ENCODE assay signal across 1 cellular context in genomic region chr15:74402337-74402839, GRCh38.
A peak's percentile ranks its signal among the peaks of the same experiment; 100 is the strongest.
TF ChIP-seq lines count a peak whose summit lies in the region.

No MANE protein-coding gene starts in this region.

TF ChIP-seq in GM12878, 131 proteins besides CTCF, POLR2A, EP300 and RAD21:
- TF ChIP-seq EGR1 (IDR thresholded peaks at IDR 0.05; ENCODE audit: borderline replicate concordance in 1 of 2, low read depth in 2 of 2, low read length in 2 of 2) (0 out of 3 replicates have a peak, but pooled peaks of 1 of the 2 experiments have one; percentile 10), MTA3 (IDR thresholded peaks at IDR 0.05; ENCODE audit: borderline replicate concordance, low read length) (no peak), TCF7 (IDR thresholded peaks at IDR 0.05; ENCODE audit: borderline replicate concordance) (no peak), ZNF384 (IDR thresholded peaks at IDR 0.05; ENCODE audit: borderline replicate concordance, low read depth, low read length) (no peak), TAF1 (IDR thresholded peaks at IDR 0.05; ENCODE audit: borderline replicate concordance, low read depth, low read length) (0 out of 2 replicates have a peak, but pooled peaks have one; percentile 18), YBX1 (IDR thresholded peaks at IDR 0.05) (no peak), NFIC (IDR thresholded peaks at IDR 0.05; ENCODE audit: low read depth, low read length) (no peak), ZNF622 (IDR thresholded peaks at IDR 0.05) (no peak), SKIL (IDR thresholded peaks at IDR 0.05; ENCODE audit: low read depth, poor library complexity, severe bottlenecking) (no peak), MLLT1 (IDR thresholded peaks at IDR 0.05) (no peak), PAX8 (IDR thresholded peaks at IDR 0.05) (no peak), HCFC1 (IDR thresholded peaks at IDR 0.05; ENCODE audit: low read length) (no peak), ASH2L (IDR thresholded peaks at IDR 0.05; ENCODE audit: borderline replicate concordance, low read depth) (no peak), ZNF24 (IDR thresholded peaks at IDR 0.05) (0 out of 2 replicates have a peak, but pooled peaks have one; percentile 14), NR2C2 (IDR thresholded peaks at IDR 0.05; ENCODE audit: borderline replicate concordance, control insufficient read depth, insufficient read length, low read depth) (no peak), HSF1 (IDR thresholded peaks at IDR 0.05; ENCODE audit: low read depth, low read length) (peak; percentile 66; the same call in 1 of the 2 replicates), ZSCAN29 (IDR thresholded peaks at IDR 0.05) (no peak), ZNF592 (IDR thresholded peaks at IDR 0.05) (no peak), BCL11A (IDR thresholded peaks at IDR 0.05; ENCODE audit: low read depth, low read length) (no peak), RFX5 (IDR thresholded peaks at IDR 0.05; ENCODE audit: low read depth, low read length) (no peak), BHLHE40 (IDR thresholded peaks at IDR 0.05; ENCODE audit: borderline replicate concordance in 1 of 2, low read depth in 2 of 2, low read length in 1 of 2) (0 out of 4 replicates have a peak, but pooled peaks of 1 of the 2 experiments have one; percentile 7), IKZF2 (IDR thresholded peaks at IDR 0.05) (no peak), ATF7 (IDR thresholded peaks at IDR 0.05; ENCODE audit: low read depth) (no peak), POU2F2 (IDR thresholded peaks at IDR 0.05; ENCODE audit: borderline replicate concordance, low read depth, low read length) (peak; percentile 21; the same call in 1 of the 3 replicates), DPF2 (IDR thresholded peaks at IDR 0.05) (no peak), USF1 (IDR thresholded peaks at IDR 0.05; ENCODE audit: borderline replicate concordance, extremely low read length, insufficient read depth, low read depth, low read length) (no peak)
